In the genomic region with DNA sequence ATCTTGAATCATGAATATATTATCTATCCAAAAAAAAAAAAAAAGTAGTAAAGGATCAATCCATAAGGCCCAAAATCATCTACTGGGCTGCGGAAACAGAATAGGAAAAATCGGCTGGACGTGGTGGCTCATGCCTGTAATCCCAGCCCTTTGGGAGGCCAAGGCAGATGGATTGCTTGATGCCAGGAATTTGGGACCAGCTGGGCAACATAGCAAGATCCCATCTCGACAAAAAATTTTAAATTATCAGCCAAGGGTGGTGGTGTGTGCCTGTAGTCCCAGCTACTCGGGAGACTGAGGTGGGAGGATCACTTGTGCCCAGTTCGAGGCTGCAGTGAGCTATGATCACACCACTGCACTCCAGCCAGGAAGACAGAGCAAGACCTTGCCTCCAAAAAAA, we compare ENCODE assay signal across 34 cellular contexts. TPM values are rescaled to one million over a fixed set of nuclear protein-coding genes. Genes with fewer than 3 reads are reported as not detected.
"Had no signal": no experiment of that assay in that cellular context is flagged by ENCODE, and none has a peak within 500 bp of the region (broad histone marks: within the 10 kb centered on the region; RNA-seq: fewer than 3 reads in every experiment).

No MANE protein-coding gene starts in this region.

- DNase-seq: activated CD4-positive, alpha-beta memory T cell treated with anti-CD3 and anti-CD28 coated beads, Interleukin-2, amount 10 ng/mL, durations not matched to agents 7 days and 5 days; activated CD4-positive, alpha-beta T cell treated with anti-CD3 and anti-CD28 coated beads for 1 hour; activated CD4-positive, alpha-beta T cell treated with anti-CD3 and anti-CD28 coated beads for 36 hours; activated CD4-positive, alpha-beta T cell treated with anti-CD3 and anti-CD28 coated beads for 48 hours; activated CD4-positive, alpha-beta T cell treated with anti-CD3 and anti-CD28 coated beads, Interleukin-2, amount 10 ng/mL, durations not matched to agents 7 days and 5 days; activated CD4-positive, alpha-beta T cell treated with anti-CD3 and anti-CD28 coated beads, Interleukin-2, amount 50 U/mL, for 48 hours; activated CD4-positive, CD25-positive, alpha-beta regulatory T cell; activated CD8-positive, alpha-beta memory T cell treated with anti-CD3 and anti-CD28 coated beads for 24 hours; activated CD8-positive, alpha-beta memory T cell treated with anti-CD3 and anti-CD28 coated beads, Interleukin-2, amount 10 ng/mL, durations not matched to agents 7 days and 5 days; activated CD8-positive, alpha-beta memory T cell treated with anti-CD3 and anti-CD28 coated beads, Interleukin-2, amount 50 U/mL, for 48 hours; activated CD8-positive, alpha-beta T cell treated with anti-CD3 and anti-CD28 coated beads, Interleukin-2, amount 10 ng/mL, durations not matched to agents 7 days and 5 days; activated effector memory CD4-positive, alpha-beta T cell treated with Interleukin-2 at 50 U/mL for 16 hours; activated gamma-delta T cell; activated naive CD4-positive, alpha-beta T cell treated with anti-CD3 and anti-CD28 coated beads, Interleukin-2, amount 10 ng/mL, durations not matched to agents 7 days and 5 days; activated naive CD4-positive, alpha-beta T cell treated with Interleukin-2 at 50 U/mL for 16 hours; activated naive CD8-positive, alpha-beta T cell treated with anti-CD3 and anti-CD28 coated beads, Interleukin-2, amount 10 ng/mL, durations not matched to agents 7 days and 5 days; activated naive CD8-positive, alpha-beta T cell treated with anti-CD3 and anti-CD28 coated beads, Interleukin-2, amount 50 U/mL, for 24 hours; activated T-cell treated with anti-CD3 and anti-CD28 coated beads, Interleukin-2, amount 50 U/mL, for 24 hours; activated T-cell treated with anti-CD3 and anti-CD28 coated beads, Interleukin-2, amount 50 U/mL, for 48 hours; amygdala; anterior cingulate cortex; caudate nucleus; cerebellar nuclear complex; T-helper 2 cell; T-helper 9 cell had no signal

- H3K27ac ChIP-seq: ascending aorta, cardiac muscle cell, VCaP had no signal

- H3K4me1 ChIP-seq: ascending aorta had no signal

- H3K4me3 ChIP-seq: ascending aorta, cardiac muscle cell had no signal

- ATAC-seq: activated CD4-positive, alpha-beta T cell treated with anti-CD3 and anti-CD28 coated beads for 36 hours; activated CD4-positive, CD25-positive, alpha-beta regulatory T cell treated with anti-CD3 and anti-CD28 coated beads, Interleukin-2, amount 50 U/mL, for 24 hours; activated CD8-positive, alpha-beta memory T cell treated with anti-CD3 and anti-CD28 coated beads, Interleukin-2, amount 10 ng/mL, durations not matched to agents 7 days and 5 days; activated CD8-positive, alpha-beta T cell treated with anti-CD3 and anti-CD28 coated beads, Interleukin-2, amount 10 ng/mL, durations not matched to agents 7 days and 5 days; activated naive CD8-positive, alpha-beta T cell treated with anti-CD3 and anti-CD28 coated beads, Interleukin-2, amount 50 U/mL, for 24 hours had no signal

- H3K9me3 ChIP-seq: ascending aorta had no signal

- FAIRE-seq: bronchial epithelial cell, TTC549 had no signal

- H3K27me3 ChIP-seq: ascending aorta, cardiac muscle cell had no signal

RNA-seq across cellular contexts. Expression of a gene that starts 52.3 kb away (rescaled TPM):
- total RNA-seq: activated CD4-positive, alpha-beta memory T cell treated with anti-CD3 and anti-CD28 coated beads, Interleukin-2, amount 10 ng/mL, durations not matched to agents 7 days and 5 days; activated CD4-positive, alpha-beta T cell treated with anti-CD3 and anti-CD28 coated beads for 36 hours; activated CD4-positive, alpha-beta T cell treated with anti-CD3 and anti-CD28 coated beads, Interleukin-2, amount 10 ng/mL, durations not matched to agents 7 days and 5 days; activated CD8-positive, alpha-beta memory T cell treated with anti-CD3 and anti-CD28 coated beads, Interleukin-2, amount 10 ng/mL, durations not matched to agents 7 days and 5 days; activated CD8-positive, alpha-beta T cell treated with anti-CD3 and anti-CD28 coated beads, Interleukin-2, amount 10 ng/mL, durations not matched to agents 7 days and 5 days; activated naive CD8-positive, alpha-beta T cell treated with anti-CD3 and anti-CD28 coated beads, Interleukin-2, amount 10 ng/mL, durations not matched to agents 7 days and 5 days; activated T-helper 2 cell treated with anti-CD3 and anti-CD28 coated beads, Interferon-gamma antibody, Interleukin-2, Interleukin-4, amounts not matched to agents 10 μg/mL and 5 μg/mL and 100 μg/mL, durations not matched to agents 14 hours and 24 hours and 36 hours; ascending aorta; bronchial epithelial cell; cardiac muscle cell; chondrocyte had no signal
- polyA plus RNA-seq: adipose tissue had no signal
